8 cellular contexts compared by ENCODE assay signal in the genomic region with DNA sequence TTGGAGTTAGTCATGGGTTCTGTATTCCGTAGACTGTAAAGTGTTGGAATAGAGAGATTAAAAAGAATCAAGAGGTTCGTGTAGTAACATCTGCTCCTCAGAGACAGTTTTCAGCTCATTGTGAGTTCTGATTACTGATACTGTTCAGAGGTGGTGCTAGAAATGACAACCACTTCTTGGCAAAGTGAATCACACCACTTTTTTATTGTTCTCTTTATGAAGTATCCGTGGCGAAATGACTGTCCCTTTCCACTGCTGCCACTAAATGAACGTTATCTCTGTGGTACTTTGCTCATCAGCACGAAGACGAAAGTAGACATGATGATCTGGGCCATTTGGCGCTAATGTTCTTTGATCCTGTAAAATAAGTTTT. TPM values are rescaled to one million over a fixed set of nuclear protein-coding genes. Genes with fewer than 3 reads are reported as not detected.
A peak's percentile ranks its signal among the peaks of the same experiment; 100 is the strongest.
DNase-seq lines count a peak whose midpoint lies in the region; ATAC-seq, FAIRE-seq and TF ChIP-seq lines count a peak whose summit lies in the region.

No MANE protein-coding gene starts in this region.

- CTCF ChIA-PET in A549 (lab: Yijun Ruan, JAX), result interaction anchor here (1.2 to 3.1 kb wide), 5 partner anchors 7 to 122 kb away, joined by 4 to 14 read pairs (median 11); no protein-coding TSS in a partner anchor

- POLR2A ChIA-PET in A549 (lab: Yijun Ruan, JAX), result no interaction called here

- no peak for TF ChIP-seq POLR2A in A549 (IDR thresholded peaks at IDR 0.05; ENCODE audit: low read length)
- no peak for TF ChIP-seq POLR2A in adrenal gland (IDR thresholded peaks at IDR 0.05)

- no peak for TF ChIP-seq RAD21 in A549 (conservative IDR thresholded peaks at IDR 0.05 in 1 of 2, IDR thresholded peaks at IDR 0.05 in 1 of 2)

- peak overlapping the region; percentile 75 to 90; a peak in 5 of 6 replicates for H3K27ac ChIP-seq in A549
- no peak overlapping the region for H3K27ac ChIP-seq in adrenal gland
- H3K27ac ChIP-seq in mesodermal cell (ENCODE audit: low read depth, low read length, severe bottlenecking), result peak overlapping the region; percentile 52

- H3K4me3 ChIP-seq in A549 (peak overlapping the region; percentile 74), adrenal gland (peak overlapping the region in 3 of 4 donors; percentile 19 to 99 (median 72)), mesodermal cell (ENCODE audit: extremely low read depth, insufficient read depth, low read length, poor library complexity, severe bottlenecking) (peak overlapping the region; percentile 94)

- no peak for FAIRE-seq in A549 (lab: Jason Lieb, UNC)

- TF ChIP-seq CTCF in A549 (IDR thresholded peaks at IDR 0.05), result no peak
- no peak for TF ChIP-seq CTCF in adrenal gland (IDR thresholded peaks at IDR 0.05)

- H3K27me3 ChIP-seq in adrenal gland, result no peaks in the 10 kb centered on the region

- DNase-seq in A549 (ENCODE audit: low read depth in 1 of 2, low spot score in 1 of 2) (no peak), adrenal gland (no peak), HCEC 1CT (no peak), EL (no peak), NCI-H128 (lab: John Stamatoyannopoulos, UW; ENCODE audit: unreplicated experiment) (no peak), dedifferentiated amniotic fluid mesenchymal stem cell (ENCODE audit: extremely low spot score) (no peak)

- TF ChIP-seq EP300 in A549 (IDR thresholded peaks at IDR 0.05), result no peak

- intact Hi-C loops in adrenal gland (cut with DNase I), result no loop called here

- H3K4me1 ChIP-seq in A549, result peaks cover 7% of the 10 kb centered on the region; the same call in 2 of the 3 replicates
- H3K4me1 ChIP-seq in adrenal gland (replicated peaks in 1 of 2), result peaks cover 6 to 14% of the 10 kb centered on the region in 2 donors
- peaks cover 13% of the 10 kb centered on the region for H3K4me1 ChIP-seq in mesodermal cell (ENCODE audit: control insufficient read depth, insufficient read depth, low read length, poor library complexity, severe bottlenecking)

- 56% methylated on average over 8 of the region's 8 CpGs for WGBS in A549 (ENCODE audit: missing lambda C conversion rate)
- 22 to 38% (median 29%) methylated on average over 8 of the region's 8 CpGs for WGBS in adrenal gland, 4 donors
- WGBS in mesodermal cell (ENCODE audit: insufficient coverage in 2 of 2), 2 experiments, result 46 to 64% methylated on average over 4 to 8 of the region's 8 CpGs

- peaks cover 19% of the 10 kb centered on the region for H3K9me3 ChIP-seq in A549
- H3K9me3 ChIP-seq in adrenal gland (replicated peaks in 1 of 3), result no peaks in the 10 kb centered on the region
- H3K9me3 ChIP-seq in mesodermal cell (ENCODE audit: control insufficient read depth, low read length), result peaks cover 4% of the 10 kb centered on the region

- ATAC-seq in A549 (no peak), HG02610 (IDR thresholded peaks at IDR 0.05; ENCODE audit: unreplicated experiment) (peak; percentile 6)

- peaks cover 0 to 1% of the 10 kb centered on the region in 2 donors for H3K36me3 ChIP-seq in adrenal gland (replicated peaks in 1 of 2)
- peaks cover 30% of the 10 kb centered on the region for H3K36me3 ChIP-seq in mesodermal cell (ENCODE audit: control insufficient read depth, insufficient read depth, low read length)

- H3K4me2 ChIP-seq in A549, result peak overlapping the region; percentile 88

TF ChIP-seq in A549, 52 proteins besides CTCF, POLR2A, EP300 and RAD21:
- no peak for TF ChIP-seq RFX5 (IDR thresholded peaks at IDR 0.05)
- no peak for TF ChIP-seq TFCP2L1 (CRISPR knock-in tag; IDR thresholded peaks at IDR 0.05)
- TF ChIP-seq ZNF302 (CRISPR knock-in tag; IDR thresholded peaks at IDR 0.05), result no peak
- TF ChIP-seq BHLHE40 (IDR thresholded peaks at IDR 0.05; ENCODE audit: low read depth, low read length), result no peak

RNA-seq across cellular contexts. Expression of a gene that starts 0.9 kb away (rescaled TPM):
- 61.4 and 70.9 TPM in 2 replicates for polyA plus RNA-seq in A549 (2011; rRNA removed)
- 26.7 and 29.4 TPM in 2 replicates for polyA plus RNA-seq in A549 (2012; cell fraction: cytosol; rRNA removed)
- polyA plus RNA-seq in A549 (2012; cell fraction: nucleus; rRNA removed), result 13.1 and 22.5 TPM in 2 replicates
- 51.0 to 58.3 TPM (median 54.3 TPM) in 3 replicates for polyA plus RNA-seq in A549 (2017; fragmentation: RNase III; extraction: RNeasy Plus Mini Kit Qiagen cat#74134 plus additional on column Dnase treatment)
- polyA minus RNA-seq in A549 (2011; rRNA and poly(A)+ RNA removed), result 16.9 and 24.3 TPM in 2 replicates
- 10 to 100 TPM; 18.6 to 35.4 (median 26.1) TPM for total RNA-seq in adrenal gland
- polyA plus RNA-seq in adrenal gland, result 10 to 100 TPM; 40.8 to 60.7 (median 42.6) TPM
- 71.8 TPM for polyA plus RNA-seq in mesodermal cell (2013, experiment 1 of 2)
- polyA plus RNA-seq in mesodermal cell (2013, experiment 2 of 2), result 76.2 TPM

RNA-seq across cellular contexts. Expression of a gene that starts 14.8 kb away (rescaled TPM):
- polyA plus RNA-seq in A549 (2011; rRNA removed), result 0.04 TPM in 2 replicates
- polyA plus RNA-seq in A549 (2012; cell fraction: cytosol; rRNA removed), result 0.03 and 0.04 TPM in 2 replicates
- polyA plus RNA-seq in A549 (2012; cell fraction: nucleus; rRNA removed), result 0.01 TPM in 1 of 2 replicates, not detected in the other
- 0.05 to 0.11 TPM (median 0.05 TPM) in 3 replicates for polyA plus RNA-seq in A549 (2017; fragmentation: RNase III; extraction: RNeasy Plus Mini Kit Qiagen cat#74134 plus additional on column Dnase treatment)
- not detected in 2 replicates for polyA minus RNA-seq in A549 (2011; rRNA and poly(A)+ RNA removed)
- under 1 TPM in 7 of 8 donors, not detected in 1; 0.11 to 0.41 (median 0.35) TPM for total RNA-seq in adrenal gland
- polyA plus RNA-seq in adrenal gland, result under 1 TPM; 0.03 to 0.48 (median 0.08) TPM
- 1.3 TPM for polyA plus RNA-seq in mesodermal cell (2013, experiment 1 of 2)
- polyA plus RNA-seq in mesodermal cell (2013, experiment 2 of 2), result 1.7 TPM

RNA-seq across cellular contexts. Expression of a gene that starts 48.3 kb away (rescaled TPM):
- 8.5 and 17.1 TPM in 2 replicates for polyA plus RNA-seq in A549 (2011; rRNA removed)
- polyA plus RNA-seq in A549 (2012; cell fraction: cytosol; rRNA removed), result 12.8 and 14.5 TPM in 2 replicates
- polyA plus RNA-seq in A549 (2012; cell fraction: nucleus; rRNA removed), result 9.8 and 11.7 TPM in 2 replicates
- 6.8 to 14.0 TPM (median 10.7 TPM) in 3 replicates for polyA plus RNA-seq in A549 (2017; fragmentation: RNase III; extraction: RNeasy Plus Mini Kit Qiagen cat#74134 plus additional on column Dnase treatment)
- 5.8 and 7.4 TPM in 2 replicates for polyA minus RNA-seq in A549 (2011; rRNA and poly(A)+ RNA removed)
- under 1 TPM in 5 of 8 donors, not detected in 3; 0.15 to 0.48 (median 0.21) TPM for total RNA-seq in adrenal gland
- polyA plus RNA-seq in adrenal gland, result 1 to 10 TPM in 2 of 3 donors, under 1 TPM in 1; 0.40 to 2.3 (median 1.5) TPM
- 355 TPM for polyA plus RNA-seq in mesodermal cell (2013, experiment 1 of 2)
- polyA plus RNA-seq in mesodermal cell (2013, experiment 2 of 2), result 350 TPM

Comparison
In these comparisons a context has a peak if more than half of its experiments do, and no peak if none do; other contexts are left out.
1. H3K27ac ChIP-seq: peak in A549 (2 of 2) and mesodermal cell (single experiment); none in adrenal gland (0 of 5).
2. Peak in every context shown above with its lines, with median percentiles within 50 percentile points of each other: H3K4me3 ChIP-seq.